Comparison of ENCODE assay signal across 8 cellular contexts in the genomic region with DNA sequence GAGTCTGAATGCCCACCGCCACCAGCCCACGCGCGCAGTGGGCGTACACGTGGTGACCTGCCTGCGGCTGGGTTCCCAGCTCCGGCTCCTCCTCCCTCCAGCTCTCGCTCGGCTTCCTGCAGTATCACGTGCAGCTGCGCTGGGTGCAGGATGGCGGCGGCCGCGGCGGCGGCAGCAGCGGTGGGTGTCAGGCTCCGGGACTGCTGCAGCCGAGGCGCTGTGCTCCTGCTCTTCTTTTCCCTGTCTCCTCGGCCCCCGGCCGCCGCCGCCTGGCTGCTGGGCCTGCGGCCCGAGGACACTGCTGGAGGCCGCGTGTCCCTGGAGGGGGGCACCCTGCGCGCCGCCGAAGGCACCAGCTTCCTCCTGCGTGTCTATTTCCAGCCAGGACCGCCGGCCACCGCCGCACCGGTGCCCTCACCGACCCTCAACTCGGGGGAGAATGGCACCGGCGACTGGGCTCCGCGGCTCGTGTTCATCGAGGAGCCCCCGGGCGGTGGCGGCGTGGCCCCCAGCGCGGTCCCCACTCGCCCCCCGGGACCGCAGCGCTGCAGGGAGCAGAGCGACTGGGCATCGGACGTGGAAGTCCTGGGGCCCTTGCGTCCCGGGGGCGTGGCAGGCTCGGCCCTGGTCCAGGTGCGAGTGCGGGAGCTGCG.
DNase-seq lines count a peak whose midpoint lies in the region; TF ChIP-seq lines count a peak whose summit lies in the region.

A gene (plus strand): TSS at position 119 of the 653 bp plus-strand sequence. CDS start 32 bp downstream, at position 151.

- DNase-seq in GM10248 (ENCODE audit: extremely low spot score), result peak; percentile 29
- DNase-seq in HEK293T (ENCODE audit: extremely low spot score), result no peak
- DNase-seq in NCI-H510A (lab: John Stamatoyannopoulos, UW), result peak; percentile 50
- peak; percentile 56 for DNase-seq in astrocyte of the hippocampus (ENCODE audit: low read depth, low spot score)
- peak; percentile 6 for DNase-seq in iris pigment epithelial cell (ENCODE audit: low read depth)
- peak; percentile 70 for DNase-seq in stimulated activated CD4-positive, alpha-beta T cell treated with anti-CD3 and anti-CD28 coated beads, Interleukin-15, amount 100 ng/mL, for 24 hours
- no peak for DNase-seq in T1000 (lab: John Stamatoyannopoulos, UW)
- no peak for DNase-seq in NOMO-1 treated with dmso at 0.1 percent for 144 hours (lab: John Stamatoyannopoulos, UW; ENCODE audit: unreplicated experiment)

- CTCF ChIA-PET in GM10248 (lab: Yijun Ruan, JAX), result interaction anchor here (1.5 kb wide), 1 partner anchor 8 kb away, joined by 5 read pairs; no protein-coding TSS in a partner anchor
- CTCF ChIA-PET in HEK293T (lab: Yijun Ruan, JAX), result no interaction called here

- no peak for TF ChIP-seq CTCF in GM10248 (IDR thresholded peaks at IDR 0.05; ENCODE audit: control extremely low read depth, extremely low read depth, low read depth, missing control alignments)

- POLR2A ChIA-PET in GM10248 (lab: Yijun Ruan, JAX), result no interaction called here
- POLR2A ChIA-PET in HEK293T (lab: Yijun Ruan, JAX), result interaction anchor here (0.8 to 1.7 kb wide), 7 partner anchors 8 to 101 kb away, joined by 3 to 5 read pairs (median 4); a partner anchor contains a TSS

TF ChIP-seq in HEK293T, 16 proteins besides CTCF, POLR2A, EP300 and RAD21:
- TF ChIP-seq L3MBTL2 (conservative IDR thresholded peaks at IDR 0.05) (peak; percentile 76), TARDBP (IDR thresholded peaks at IDR 0.05) (no peak), CTBP1 (IDR thresholded peaks at IDR 0.05; ENCODE audit: borderline replicate concordance) (no peak)
TF ChIP-seq in HEK293T: peak in this region for 1.

Comparison
In these comparisons a context has a peak if more than half of its experiments do, and no peak if none do; other contexts are left out.
1. DNase-seq: peak in GM10248 (single experiment), NCI-H510A (single experiment), astrocyte of the hippocampus (single experiment), iris pigment epithelial cell (single experiment) and stimulated activated CD4-positive, alpha-beta T cell treated with anti-CD3 and anti-CD28 coated beads, Interleukin-15, amount 100 ng/mL, for 24 hours (single experiment); none in HEK293T (single experiment), T1000 (single experiment) and NOMO-1 treated with dmso at 0.1 percent for 144 hours (single experiment).